ENCODE assay signal across 1 cellular context in genomic region chr5:173750538-173751265, GRCh38.
TF ChIP-seq lines count a peak whose summit lies in the region.

No MANE protein-coding gene starts in this region.

TF ChIP-seq in SK-N-SH treated with all-trans-retinoic acid at 6 μM for 48 hours, 23 proteins besides CTCF, POLR2A, EP300 and RAD21 (continued from another document):
- TF ChIP-seq TCF4 (CRISPR knock-in tag; IDR thresholded peaks at IDR 0.05; ENCODE audit: borderline replicate concordance) (no peak), ZFP3 (CRISPR knock-in tag; IDR thresholded peaks at IDR 0.05) (no peak), RARB (CRISPR knock-in tag; IDR thresholded peaks at IDR 0.05) (no peak), POU6F1 (CRISPR knock-in tag; IDR thresholded peaks at IDR 0.05; ENCODE audit: borderline replicate concordance, low read depth) (no peak), ARNTL (CRISPR knock-in tag; IDR thresholded peaks at IDR 0.05; ENCODE audit: borderline replicate concordance, low read depth) (no peak), TOX (CRISPR knock-in tag; IDR thresholded peaks at IDR 0.05; ENCODE audit: borderline replicate concordance) (no peak)
